10 cellular contexts compared by ENCODE assay signal in genomic region chr20:62119591-62120364, GRCh38. TPM values are rescaled to one million over a fixed set of nuclear protein-coding genes. Genes with fewer than 3 reads are reported as not detected.
DNase-seq lines count a peak whose midpoint lies in the region; ATAC-seq and TF ChIP-seq lines count a peak whose summit lies in the region.
"Had no signal": no experiment of that assay in that cellular context is flagged by ENCODE, and none has a peak within 500 bp of the region (broad histone marks: within the 10 kb centered on the region; RNA-seq: fewer than 3 reads in every experiment).

No MANE protein-coding gene starts in this region.

- intact Hi-C loops in activated B cell treated with CpG ODN at 0.5 μM for 24 hours (cut with micrococcal nuclease), result loop anchor here (5.0 kb wide), 1 partner anchor 673 kb away; no protein-coding TSS in a partner anchor

- H3K4me1 Mint-ChIP-seq in activated B cell treated with CpG ODN at 0.5 μM for 24 hours, result peaks cover 19% of the 10 kb centered on the region

- no peaks in the 10 kb centered on the region for H3K9me3 Mint-ChIP-seq in activated B cell treated with CpG ODN at 0.5 μM for 24 hours

- H3K4me3 ChIP-seq in BLaER1 treated with 17β-estradiol and CSF1 and Interleukin-3, amounts not matched to agents 10 nM and 100 nM, result no peak overlapping the region
- H3K4me3 ChIP-seq: K562, uterus had no signal

- ATAC-seq in activated B cell treated with CpG ODN at 0.5 μM for 24 hours (ENCODE audit: low read depth) (no peak), GM21723 (IDR thresholded peaks at IDR 0.05; ENCODE audit: unreplicated experiment) (no peak), GM18520 (IDR thresholded peaks at IDR 0.05; ENCODE audit: unreplicated experiment) (no peak)
- ATAC-seq: K562 had no signal

- H4K20me1 ChIP-seq in BLaER1 treated with 17β-estradiol and CSF1 and Interleukin-3, amounts not matched to agents 10 nM and 100 nM, result peaks cover 19 to 24% (median 20%) of the 10 kb centered on the region in 11 experiments

- peaks cover 4 to 9% (median 7%) of the 10 kb centered on the region in 11 experiments; a peak in 20 of 22 replicates for H3K36me3 ChIP-seq in BLaER1 treated with 17β-estradiol and CSF1 and Interleukin-3, amounts not matched to agents 10 nM and 100 nM
- H3K36me3 ChIP-seq: uterus had no signal

- DNase-seq in activated B cell treated with CpG ODN at 0.5 μM for 24 hours (no peak), mucosa of gallbladder (ENCODE audit: low spot score) (peak; percentile 53), NCI-H524 treated with DMSO at 0.1 percent for 48 hours (lab: John Stamatoyannopoulos, UW) (no peak)
- DNase-seq: NCI-H2171, uterus had no signal

- peaks cover 7% of the 10 kb centered on the region for H3K36me3 Mint-ChIP-seq in activated B cell treated with CpG ODN at 0.5 μM for 24 hours (ENCODE audit: low read depth)

- no peaks in the 10 kb centered on the region for H3K27me3 ChIP-seq in BLaER1 treated with 17β-estradiol and CSF1 and Interleukin-3, amounts not matched to agents 10 nM and 100 nM
- H3K27me3 ChIP-seq: uterus had no signal

- peaks cover 2% of the 10 kb centered on the region for H3K27me3 Mint-ChIP-seq in activated B cell treated with CpG ODN at 0.5 μM for 24 hours

- peak overlapping the region in 2 of 11 experiments; percentile 14 to 97; a peak in 1 of 22 replicates for H3K27ac ChIP-seq in BLaER1 treated with 17β-estradiol and CSF1 and Interleukin-3, amounts not matched to agents 10 nM and 100 nM
- H3K27ac ChIP-seq: uterus had no signal

- peaks cover 6 to 29% (median 15%) of the 10 kb centered on the region in 11 experiments for H3K9me3 ChIP-seq in BLaER1 treated with 17β-estradiol and CSF1 and Interleukin-3, amounts not matched to agents 10 nM and 100 nM (replicated peaks in 1 of 11)
- H3K9me3 ChIP-seq: uterus had no signal

- CTCF ChIA-PET in activated B cell treated with CpG ODN at 0.5 μM for 24 hours (lab: Charles Lee), result interaction anchor here (1.0 kb wide), 1 partner anchor 16 kb away, joined by 3 read pairs; no protein-coding TSS in a partner anchor

- no peak overlapping the region; a peak in 1 of 22 replicates for H3K9ac ChIP-seq in BLaER1 treated with 17β-estradiol and CSF1 and Interleukin-3, amounts not matched to agents 10 nM and 100 nM

- H3K4me3 Mint-ChIP-seq in activated B cell treated with CpG ODN at 0.5 μM for 24 hours, result peak overlapping the region; percentile 50

- peak overlapping the region in 9 of 11 experiments; percentile 7 to 88 (median 84); a peak in 17 of 22 replicates for H3K4me2 ChIP-seq in BLaER1 treated with 17β-estradiol and CSF1 and Interleukin-3, amounts not matched to agents 10 nM and 100 nM

- no peak for TF ChIP-seq CTCF in activated B cell treated with CpG ODN at 0.5 μM for 24 hours (IDR thresholded peaks at IDR 0.05)

- peaks cover 26 to 69% (median 61%) of the 10 kb centered on the region in 10 experiments for H3K4me1 ChIP-seq in BLaER1 treated with 17β-estradiol and CSF1 and Interleukin-3, amounts not matched to agents 10 nM and 100 nM

- no peak overlapping the region for H3K27ac Mint-ChIP-seq in activated B cell treated with CpG ODN at 0.5 μM for 24 hours
- H3K27ac Mint-ChIP-seq: B cell had no signal

- POLR2A ChIA-PET in activated B cell treated with CpG ODN at 0.5 μM for 24 hours (lab: Charles Lee), result interaction anchor here (4.0 kb wide), 1 partner anchor 53 kb away, joined by 40 read pairs; the partner anchor contains the start of gene TAF4

RNA-seq across cellular contexts. Expression of gene LSM14B, which starts 2.5 kb away (rescaled TPM):
- 35.4 and 36.4 TPM in 2 replicates for total RNA-seq in activated B cell treated with CpG ODN at 0.5 μM for 24 hours
- total RNA-seq in mucosa of gallbladder, result 48.3 TPM

RNA-seq across cellular contexts. Expression of gene PSMA7, which starts 23.4 kb away (rescaled TPM):
- total RNA-seq in activated B cell treated with CpG ODN at 0.5 μM for 24 hours (241 and 260 TPM in 2 replicates), mucosa of gallbladder (189 TPM)

RNA-seq across cellular contexts. Expression of gene SS18L1, which starts 23.8 kb away (rescaled TPM):
- total RNA-seq in activated B cell treated with CpG ODN at 0.5 μM for 24 hours (9.0 and 9.1 TPM in 2 replicates), mucosa of gallbladder (14.2 TPM)

RNA-seq across cellular contexts. Expression of gene TAF4, which starts 54.1 kb away (rescaled TPM):
- total RNA-seq in activated B cell treated with CpG ODN at 0.5 μM for 24 hours (24.9 and 26.9 TPM in 2 replicates), mucosa of gallbladder (26.0 TPM)
